In the genomic region with DNA sequence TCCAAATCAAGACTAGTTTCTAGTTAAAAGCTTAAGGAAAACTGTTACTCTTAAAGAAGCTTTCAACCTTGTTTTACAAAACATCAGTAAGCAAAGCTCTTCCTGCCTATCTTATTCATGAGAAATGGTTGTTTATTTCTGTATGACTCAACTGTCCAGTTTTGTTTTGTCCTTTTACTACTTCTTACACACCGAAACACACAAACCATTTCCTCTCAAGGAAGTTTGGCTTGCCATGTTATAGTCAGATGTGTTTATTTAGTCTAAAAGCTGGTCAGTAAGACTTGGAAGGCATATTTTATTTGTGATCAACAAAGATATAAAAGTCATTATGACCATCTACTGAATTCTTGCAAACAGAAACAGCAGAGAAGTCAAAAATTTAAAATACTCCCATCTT, we compare ENCODE assay signal across 1 cellular context.
TF ChIP-seq lines count a peak whose summit lies in the region.

No MANE protein-coding gene starts in this region.

TF ChIP-seq in GM12878, 131 proteins besides CTCF, POLR2A, EP300 and RAD21:
- TF ChIP-seq, protein P1, sequence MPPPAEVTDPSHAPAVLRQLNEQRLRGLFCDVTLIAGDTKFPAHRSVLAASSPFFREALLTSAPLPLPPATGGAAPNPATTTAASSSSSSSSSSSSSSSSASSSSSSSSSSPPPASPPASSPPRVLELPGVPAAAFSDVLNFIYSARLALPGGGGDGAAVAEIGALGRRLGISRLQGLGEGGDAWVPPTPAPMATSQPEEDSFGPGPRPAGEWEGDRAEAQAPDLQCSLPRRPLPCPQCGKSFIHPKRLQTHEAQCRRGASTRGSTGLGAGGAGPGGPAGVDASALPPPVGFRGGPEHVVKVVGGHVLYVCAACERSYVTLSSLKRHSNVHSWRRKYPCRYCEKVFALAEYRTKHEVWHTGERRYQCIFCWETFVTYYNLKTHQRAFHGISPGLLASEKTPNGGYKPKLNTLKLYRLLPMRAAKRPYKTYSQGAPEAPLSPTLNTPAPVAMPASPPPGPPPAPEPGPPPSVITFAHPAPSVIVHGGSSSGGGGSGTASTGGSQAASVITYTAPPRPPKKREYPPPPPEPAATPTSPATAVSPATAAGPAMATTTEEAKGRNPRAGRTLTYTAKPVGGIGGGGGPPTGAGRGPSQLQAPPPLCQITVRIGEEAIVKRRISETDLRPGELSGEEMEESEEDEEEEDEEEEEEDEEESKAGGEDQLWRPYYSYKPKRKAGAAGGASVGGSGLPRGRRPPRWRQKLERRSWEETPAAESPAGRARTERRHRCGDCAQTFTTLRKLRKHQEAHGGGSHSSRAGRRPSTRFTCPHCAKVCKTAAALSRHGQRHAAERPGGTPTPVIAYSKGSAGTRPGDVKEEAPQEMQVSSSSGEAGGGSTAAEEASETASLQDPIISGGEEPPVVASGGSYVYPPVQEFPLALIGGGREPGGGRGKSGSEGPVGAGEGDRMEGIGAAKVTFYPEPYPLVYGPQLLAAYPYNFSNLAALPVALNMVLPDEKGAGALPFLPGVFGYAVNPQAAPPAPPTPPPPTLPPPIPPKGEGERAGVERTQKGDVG (CRISPR knock-in tag; IDR thresholded peaks at IDR 0.05): no peak
- TF ChIP-seq, protein P2, sequence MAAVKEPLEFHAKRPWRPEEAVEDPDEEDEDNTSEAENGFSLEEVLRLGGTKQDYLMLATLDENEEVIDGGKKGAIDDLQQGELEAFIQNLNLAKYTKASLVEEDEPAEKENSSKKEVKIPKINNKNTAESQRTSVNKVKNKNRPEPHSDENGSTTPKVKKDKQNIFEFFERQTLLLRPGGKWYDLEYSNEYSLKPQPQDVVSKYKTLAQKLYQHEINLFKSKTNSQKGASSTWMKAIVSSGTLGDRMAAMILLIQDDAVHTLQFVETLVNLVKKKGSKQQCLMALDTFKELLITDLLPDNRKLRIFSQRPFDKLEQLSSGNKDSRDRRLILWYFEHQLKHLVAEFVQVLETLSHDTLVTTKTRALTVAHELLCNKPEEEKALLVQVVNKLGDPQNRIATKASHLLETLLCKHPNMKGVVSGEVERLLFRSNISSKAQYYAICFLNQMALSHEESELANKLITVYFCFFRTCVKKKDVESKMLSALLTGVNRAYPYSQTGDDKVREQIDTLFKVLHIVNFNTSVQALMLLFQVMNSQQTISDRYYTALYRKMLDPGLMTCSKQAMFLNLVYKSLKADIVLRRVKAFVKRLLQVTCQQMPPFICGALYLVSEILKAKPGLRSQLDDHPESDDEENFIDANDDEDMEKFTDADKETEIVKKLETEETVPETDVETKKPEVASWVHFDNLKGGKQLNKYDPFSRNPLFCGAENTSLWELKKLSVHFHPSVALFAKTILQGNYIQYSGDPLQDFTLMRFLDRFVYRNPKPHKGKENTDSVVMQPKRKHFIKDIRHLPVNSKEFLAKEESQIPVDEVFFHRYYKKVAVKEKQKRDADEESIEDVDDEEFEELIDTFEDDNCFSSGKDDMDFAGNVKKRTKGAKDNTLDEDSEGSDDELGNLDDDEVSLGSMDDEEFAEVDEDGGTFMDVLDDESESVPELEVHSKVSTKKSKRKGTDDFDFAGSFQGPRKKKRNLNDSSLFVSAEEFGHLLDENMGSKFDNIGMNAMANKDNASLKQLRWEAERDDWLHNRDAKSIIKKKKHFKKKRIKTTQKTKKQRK (IDR thresholded peaks at IDR 0.05; ENCODE audit: low read depth, low read length): no peak
- TF ChIP-seq ZSCAN29 (IDR thresholded peaks at IDR 0.05) (no peak), SUZ12 (IDR thresholded peaks at IDR 0.05; ENCODE audit: unreplicated experiment) (no peak), EZH2 (IDR thresholded peaks at IDR 0.05; ENCODE audit: borderline replicate concordance, control insufficient read depth, low read depth, low read length) (no peak), ZNF274 (IDR thresholded peaks at IDR 0.05; ENCODE audit: insufficient read depth, insufficient read length) (no peak), ATF7 (IDR thresholded peaks at IDR 0.05; ENCODE audit: low read depth) (no peak), DPF2 (IDR thresholded peaks at IDR 0.05) (no peak), RAD51 (IDR thresholded peaks at IDR 0.05) (no peak)
- TF ChIP-seq, protein P3, sequence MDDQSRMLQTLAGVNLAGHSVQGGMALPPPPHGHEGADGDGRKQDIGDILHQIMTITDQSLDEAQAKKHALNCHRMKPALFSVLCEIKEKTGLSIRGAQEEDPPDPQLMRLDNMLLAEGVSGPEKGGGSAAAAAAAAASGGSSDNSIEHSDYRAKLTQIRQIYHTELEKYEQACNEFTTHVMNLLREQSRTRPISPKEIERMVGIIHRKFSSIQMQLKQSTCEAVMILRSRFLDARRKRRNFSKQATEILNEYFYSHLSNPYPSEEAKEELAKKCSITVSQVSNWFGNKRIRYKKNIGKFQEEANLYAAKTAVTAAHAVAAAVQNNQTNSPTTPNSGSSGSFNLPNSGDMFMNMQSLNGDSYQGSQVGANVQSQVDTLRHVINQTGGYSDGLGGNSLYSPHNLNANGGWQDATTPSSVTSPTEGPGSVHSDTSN (IDR thresholded peaks at IDR 0.05; ENCODE audit: insufficient replicate concordance, low read depth, low read length): no peak
- TF ChIP-seq, protein P4, sequence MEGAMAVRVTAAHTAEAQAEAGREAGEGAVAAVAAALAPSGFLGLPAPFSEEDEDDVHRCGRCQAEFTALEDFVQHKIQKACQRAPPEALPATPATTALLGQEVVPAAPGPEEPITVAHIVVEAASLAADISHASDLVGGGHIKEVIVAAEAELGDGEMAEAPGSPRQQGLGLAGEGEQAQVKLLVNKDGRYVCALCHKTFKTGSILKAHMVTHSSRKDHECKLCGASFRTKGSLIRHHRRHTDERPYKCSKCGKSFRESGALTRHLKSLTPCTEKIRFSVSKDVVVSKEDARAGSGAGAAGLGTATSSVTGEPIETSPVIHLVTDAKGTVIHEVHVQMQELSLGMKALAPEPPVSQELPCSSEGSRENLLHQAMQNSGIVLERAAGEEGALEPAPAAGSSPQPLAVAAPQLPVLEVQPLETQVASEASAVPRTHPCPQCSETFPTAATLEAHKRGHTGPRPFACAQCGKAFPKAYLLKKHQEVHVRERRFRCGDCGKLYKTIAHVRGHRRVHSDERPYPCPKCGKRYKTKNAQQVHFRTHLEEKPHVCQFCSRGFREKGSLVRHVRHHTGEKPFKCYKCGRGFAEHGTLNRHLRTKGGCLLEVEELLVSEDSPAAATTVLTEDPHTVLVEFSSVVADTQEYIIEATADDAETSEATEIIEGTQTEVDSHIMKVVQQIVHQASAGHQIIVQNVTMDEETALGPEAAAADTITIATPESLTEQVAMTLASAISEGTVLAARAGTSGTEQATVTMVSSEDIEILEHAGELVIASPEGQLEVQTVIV (IDR thresholded peaks at IDR 0.05; ENCODE audit: borderline replicate concordance, partially characterized antibody): no peak
TF ChIP-seq in GM12878: peak in this region for 0.
